Comparison of ENCODE assay signal across 19 cellular contexts in the genomic region with DNA sequence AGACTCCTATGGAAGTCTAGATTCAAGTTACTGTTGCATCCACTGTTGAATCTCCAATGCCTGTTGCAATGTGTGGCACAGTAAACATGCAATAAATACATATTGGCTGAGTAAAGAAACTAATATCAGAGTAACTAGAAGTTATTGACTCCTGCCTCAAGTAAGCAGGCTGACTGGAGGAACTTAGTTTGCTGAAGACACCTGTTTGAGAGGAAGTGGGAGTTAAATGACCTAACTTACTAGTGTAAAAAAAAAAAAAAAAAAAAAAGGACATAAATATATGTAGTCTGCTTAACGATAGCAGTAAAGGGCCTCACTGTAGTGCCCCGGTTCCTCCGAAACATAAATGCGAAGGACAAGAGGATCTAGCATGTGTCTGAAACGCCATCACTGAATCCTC.
"Had no signal": no experiment of that assay in that cellular context is flagged by ENCODE, and none has a peak within 500 bp of the region (broad histone marks: within the 10 kb centered on the region; RNA-seq: fewer than 3 reads in every experiment).

No MANE protein-coding gene starts in this region.

- H3K9me3 Mint-ChIP-seq: naive thymus-derived CD8-positive, alpha-beta T cell; neural crest cell had no signal

- H3K4me3 Mint-ChIP-seq: naive thymus-derived CD8-positive, alpha-beta T cell; neural crest cell had no signal

- H3K4me1 ChIP-seq: gastroesophageal sphincter, right atrium auricular region, sigmoid colon had no signal

- H3K4me3 ChIP-seq: dorsolateral prefrontal cortex, gastroesophageal sphincter, lung, ovary, right atrium auricular region, sigmoid colon, skin epidermis had no signal

- FAIRE-seq: endometrium, kidney had no signal

- H3K27ac Mint-ChIP-seq: naive thymus-derived CD8-positive, alpha-beta T cell had no signal

- H3K27me3 ChIP-seq: dorsolateral prefrontal cortex, gastroesophageal sphincter, ovary, right atrium auricular region, sigmoid colon had no signal

- H3K36me3 ChIP-seq: gastroesophageal sphincter, ovary, right atrium auricular region, sigmoid colon had no signal

- DNase-seq: cortex of kidney; dorsolateral prefrontal cortex; effector CD8-positive, alpha-beta T cell; glutamatergic neuron; kidney; left cardiac atrium; left ventricle myocardium superior; naive thymus-derived CD8-positive, alpha-beta T cell; ovary; sigmoid colon; stimulated activated CD4-positive, alpha-beta T cell treated with anti-CD3 and anti-CD28 coated beads, Interleukin-12 subunit alpha, Interleukin-12 subunit beta, amount 100 ng/mL, for 4 hours; stimulated activated naive CD4-positive, alpha-beta T cell treated with Interleukin-2 at 50 U/mL for 16 hours had no signal

- H3K9me3 ChIP-seq: gastroesophageal sphincter, ovary, right atrium auricular region, sigmoid colon had no signal

- ATAC-seq: esophagus mucosa; gastroesophageal sphincter; left cardiac atrium; left ventricle myocardium superior; naive thymus-derived CD8-positive, alpha-beta T cell had no signal

- H3K36me3 Mint-ChIP-seq: naive thymus-derived CD8-positive, alpha-beta T cell had no signal

- H3K27ac ChIP-seq: dorsolateral prefrontal cortex, gastroesophageal sphincter, ovary, right atrium auricular region, sigmoid colon, skin epidermis had no signal
